13 cellular contexts compared by ENCODE assay signal in genomic region chr2:130140516-130140915, GRCh38. TPM values are rescaled to one million over a fixed set of nuclear protein-coding genes. Genes with fewer than 3 reads are reported as not detected.
A peak's percentile ranks its signal among the peaks of the same experiment; 100 is the strongest.
DNase-seq lines count a peak whose midpoint lies in the region; ATAC-seq and TF ChIP-seq lines count a peak whose summit lies in the region.
"Not testable (repeated sequence)": the region's sequence is repeated elsewhere in the genome, so short reads cannot be mapped to it uniquely, and the experiment has no call there.
"Had no signal": no experiment of that assay in that cellular context is flagged by ENCODE, and none has a peak within 500 bp of the region (broad histone marks: within the 10 kb centered on the region; RNA-seq: fewer than 3 reads in every experiment).

No MANE protein-coding gene starts in this region.

- not testable (repeated sequence) for H3K36me3 Mint-ChIP-seq in chondrocyte (ENCODE audit: low read depth); endodermal cell (ENCODE audit: low read depth); progenitor cell of endocrine pancreas (ENCODE audit: insufficient read depth); type B pancreatic cell

- H3K27me3 ChIP-seq in endodermal cell (ENCODE audit: control insufficient read depth, insufficient read depth, low read length, poor library complexity, severe bottlenecking) = not testable (repeated sequence)

- not testable (repeated sequence) for H3K27ac ChIP-seq in endodermal cell (ENCODE audit: low read depth, low read length)

- not testable (repeated sequence) for H3K36me3 ChIP-seq in endodermal cell (ENCODE audit: control insufficient read depth, insufficient read depth, low read length)

- not testable (repeated sequence) for H3K4me1 ChIP-seq in endodermal cell (ENCODE audit: control insufficient read depth, insufficient read depth, low read length)

- DNase-seq in chondrocyte (ENCODE audit: low spot score) (peak; percentile 50), endodermal cell (peak; percentile 13), left lobe of liver (ENCODE audit: low spot score) (peak; percentile 29), progenitor cell of endocrine pancreas (ENCODE audit: low spot score, unreplicated experiment) (peak; percentile 7), type B pancreatic cell (ENCODE audit: extremely low spot score, unreplicated experiment) (peak; percentile 54)

- H3K9me3 Mint-ChIP-seq in chondrocyte (ENCODE audit: low read depth); endodermal cell; progenitor cell of endocrine pancreas (ENCODE audit: low read depth); type B pancreatic cell: not testable (repeated sequence)

- not testable (repeated sequence) for H3K27ac Mint-ChIP-seq in chondrocyte (ENCODE audit: unreplicated experiment); endodermal cell; progenitor cell of endocrine pancreas; type B pancreatic cell

- H3K4me1 Mint-ChIP-seq in chondrocyte (ENCODE audit: low read depth) = peaks cover 11% of the 10 kb centered on the region
- not testable (repeated sequence) for H3K4me1 Mint-ChIP-seq in endodermal cell; progenitor cell of endocrine pancreas (ENCODE audit: low read depth); type B pancreatic cell (ENCODE audit: unreplicated experiment)

- not testable (repeated sequence) for H3K9ac ChIP-seq in endodermal cell (ENCODE audit: extremely low read depth, low read length, poor library complexity, severe bottlenecking)

- not testable (repeated sequence) for H3K4me3 Mint-ChIP-seq in chondrocyte (ENCODE audit: unreplicated experiment); endodermal cell; progenitor cell of endocrine pancreas (ENCODE audit: low read depth); type B pancreatic cell

- H3K4me3 ChIP-seq in endodermal cell (ENCODE audit: low read length) = not testable (repeated sequence)

- not testable (repeated sequence) for TF ChIP-seq CTCF in chondrocyte (IDR thresholded peaks at IDR 0.05); endodermal cell (conservative IDR thresholded peaks at IDR 0.05); progenitor cell of endocrine pancreas (IDR thresholded peaks at IDR 0.05; ENCODE audit: unreplicated experiment); type B pancreatic cell (conservative IDR thresholded peaks at IDR 0.05)

- H3K27me3 Mint-ChIP-seq in chondrocyte (ENCODE audit: low read depth); progenitor cell of endocrine pancreas; type B pancreatic cell: not testable (repeated sequence)
- peaks cover 14% of the 10 kb centered on the region for H3K27me3 Mint-ChIP-seq in endodermal cell (ENCODE audit: insufficient read depth)

- H3K9me3 ChIP-seq in endodermal cell (ENCODE audit: control insufficient read depth, low read length) = not testable (repeated sequence)

- 86% methylated on average over 6 of the region's 7 CpGs; no CpG with 5 or more reads in 1 of the 2 experiments for WGBS in endodermal cell (ENCODE audit: insufficient coverage in 1 of 2, insufficient read length in 1 of 2), 2 experiments

- ATAC-seq in left lobe of liver = not testable (repeated sequence)

RNA-seq across cellular contexts. Expression of gene CCDC74B, which starts 4.4 kb away (rescaled TPM):
- total RNA-seq in chondrocyte (1.0 to 3.0 TPM (median 1.2 TPM) in 3 replicates), endodermal cell (10 to 100 TPM in 1 of 2 donors, 1 to 10 TPM in 1; 8.7 to 10.4 TPM), left lobe of liver (not detected), progenitor cell of endocrine pancreas (10.7 and 10.9 TPM in 2 replicates), type B pancreatic cell (ENCODE audit: low replicate concordance) (10.3 and 15.4 TPM in 2 replicates)
- 30.4 TPM for polyA plus RNA-seq in endodermal cell (2013, experiment 1 of 2)
- 32.4 TPM for polyA plus RNA-seq in endodermal cell (2013, experiment 2 of 2)
- total RNA-seq: CD4-positive, CD25-positive, alpha-beta regulatory T cell had no signal
- polyA plus RNA-seq: CD14-positive monocyte; CD4-positive, alpha-beta memory T cell; CD4-positive, CD25-positive, alpha-beta regulatory T cell had no signal

RNA-seq across cellular contexts. Expression of gene POTEF, which starts 11.5 kb away (rescaled TPM):
- 8.4 TPM in 2 of 3 replicates, not detected in the other for total RNA-seq in chondrocyte
- total RNA-seq in endodermal cell = 10 to 100 TPM in 1 of 2 donors, under 1 TPM in 1; 0.18 to 12.7 TPM
- 0.18 TPM for polyA plus RNA-seq in endodermal cell (2013, experiment 1 of 2)
- polyA plus RNA-seq in endodermal cell (2013, experiment 2 of 2) = 0.17 TPM
- total RNA-seq in left lobe of liver = not detected
- total RNA-seq in progenitor cell of endocrine pancreas = 34.0 and 37.8 TPM in 2 replicates
- total RNA-seq in type B pancreatic cell (ENCODE audit: low replicate concordance) = 14.2 and 25.0 TPM in 2 replicates
- total RNA-seq: A673; CD4-positive, alpha-beta memory T cell; CD4-positive, CD25-positive, alpha-beta regulatory T cell; CD8-positive, alpha-beta memory T cell; GM12878 had no signal
- polyA plus RNA-seq: AG04450; CD14-positive monocyte; CD4-positive, CD25-positive, alpha-beta regulatory T cell had no signal

RNA-seq across cellular contexts. Expression of gene SMPD4, which starts 40.9 kb away (rescaled TPM):
- total RNA-seq in chondrocyte (50.7 to 67.1 TPM (median 58.3 TPM) in 3 replicates), endodermal cell (10 to 100 TPM; 81.6 to 93.9 TPM), left lobe of liver (27.8 TPM), progenitor cell of endocrine pancreas (86.0 and 93.8 TPM in 2 replicates), type B pancreatic cell (ENCODE audit: low replicate concordance) (77.0 and 79.6 TPM in 2 replicates)
- 66.7 TPM for polyA plus RNA-seq in endodermal cell (2013, experiment 1 of 2)
- 60.4 TPM for polyA plus RNA-seq in endodermal cell (2013, experiment 2 of 2)

RNA-seq across cellular contexts. Expression of gene MZT2B, which starts 41.5 kb away (rescaled TPM):
- 255 to 269 TPM (median 260 TPM) in 3 replicates for total RNA-seq in chondrocyte
- total RNA-seq in endodermal cell = 100 to 1,000 TPM; 161 to 224 TPM
- 222 TPM for polyA plus RNA-seq in endodermal cell (2013, experiment 1 of 2)
- polyA plus RNA-seq in endodermal cell (2013, experiment 2 of 2) = 208 TPM
- 138 TPM for total RNA-seq in left lobe of liver
- 190 and 207 TPM in 2 replicates for total RNA-seq in progenitor cell of endocrine pancreas
- 164 and 224 TPM in 2 replicates for total RNA-seq in type B pancreatic cell (ENCODE audit: low replicate concordance)

RNA-seq across cellular contexts. Expression of gene TUBA3E, which starts 57.7 kb away (rescaled TPM):
- not detected in 3 replicates for total RNA-seq in chondrocyte
- not detected for total RNA-seq in endodermal cell
- not detected for polyA plus RNA-seq in endodermal cell (2013, experiment 1 of 2)
- not detected for polyA plus RNA-seq in endodermal cell (2013, experiment 2 of 2)
- total RNA-seq in left lobe of liver = not detected
- not detected in 2 replicates for total RNA-seq in progenitor cell of endocrine pancreas
- not detected in 2 replicates for total RNA-seq in type B pancreatic cell (ENCODE audit: low replicate concordance)
- total RNA-seq: A673; CD4-positive, alpha-beta memory T cell; CD4-positive, CD25-positive, alpha-beta regulatory T cell; CD8-positive, alpha-beta memory T cell; G401; GM12878 had no signal
- polyA plus RNA-seq: AG04450; CD14-positive monocyte; CD4-positive, alpha-beta memory T cell; CD4-positive, CD25-positive, alpha-beta regulatory T cell; CD8-positive, alpha-beta memory T cell; GM12878 had no signal
